8 cellular contexts compared by ENCODE assay signal in genomic region chr9:101028346-101029299, GRCh38. TPM values are rescaled to one million over a fixed set of nuclear protein-coding genes. Genes with fewer than 3 reads are reported as not detected.
DNase-seq lines count a peak whose midpoint lies in the region; ATAC-seq and TF ChIP-seq lines count a peak whose summit lies in the region.

PLPPR1 (plus strand) TSS chr9:101028727.

- no peak within 1 kb of the TSS for H2AK5ac ChIP-seq in IMR-90 (ENCODE audit: low read depth, low read length)

- peak within 1 kb of the TSS; percentile 94 for H3K4me3 Mint-ChIP-seq in neural progenitor cell

- no peak within 1 kb of the TSS for H3K56ac ChIP-seq in IMR-90 (ENCODE audit: extremely low read depth, insufficient read depth, low read length)

- H3K27me3 ChIP-seq in IMR-90 (ENCODE audit: control insufficient read depth, insufficient read depth, low read length): peaks cover 11% of the 10 kb centered on the region; the same call in 1 of the 2 replicates
- H3K27me3 ChIP-seq in neural progenitor cell: peaks cover 76% of the 10 kb centered on the region

- no peak for TF ChIP-seq POLR2A in IMR-90 (IDR thresholded peaks at IDR 0.05; ENCODE audit: low read depth, low read length)

- no peak within 1 kb of the TSS for H2AK9ac ChIP-seq in IMR-90 (replicated peaks; ENCODE audit: low read depth, low read length, poor library complexity)

- CTCF ChIA-PET in IMR-90 (lab: Yijun Ruan, JAX): no interaction called here

- intact Hi-C loops in IMR-90 (cut with micrococcal nuclease): no loop called here

- DNase-seq in AG20443 (ENCODE audit: low spot score) (peak; percentile 77), IMR-90 (peak; percentile 3), SK-N-DZ (ENCODE audit: low spot score) (peak; percentile 86), fibroblast of villous mesenchyme (ENCODE audit: low read depth) (peak; percentile 2), neural progenitor cell (ENCODE audit: low spot score) (peak; percentile 95)
- no peak for DNase-seq in activated CD8-positive, alpha-beta memory T cell treated with anti-CD3 and anti-CD28 coated beads, Interleukin-2, amount 50 U/mL, for 48 hours

- H3K4me2 ChIP-seq in IMR-90 (ENCODE audit: low read depth, low read length): peak within 1 kb of the TSS; percentile 85
- H3K4me2 ChIP-seq in neural progenitor cell: peak within 1 kb of the TSS; percentile 95

- no peak within 1 kb of the TSS for H3K18ac ChIP-seq in IMR-90 (ENCODE audit: low read depth, low read length)

- no peak for TF ChIP-seq CTCF in IMR-90 (conservative IDR thresholded peaks at IDR 0.05; ENCODE audit: low read depth, low read length)
- TF ChIP-seq CTCF in fibroblast of villous mesenchyme (IDR thresholded peaks at IDR 0.05; ENCODE audit: insufficient read depth, low read depth, low read length): no peak
- TF ChIP-seq CTCF in neural progenitor cell (IDR thresholded peaks at IDR 0.05): peak; percentile 0

- H3K4me3 ChIP-seq in IMR-90 (ENCODE audit: insufficient read depth, low read depth, low read length) (peak within 1 kb of the TSS; percentile 56), fibroblast of villous mesenchyme (ENCODE audit: low read depth, low read length) (peak within 1 kb of the TSS; percentile 43), neural progenitor cell (peak within 1 kb of the TSS; percentile 80)

- ATAC-seq in IMR-90 (ENCODE audit: low read depth): peak; percentile 89
- no peak for ATAC-seq in GM18520 (IDR thresholded peaks at IDR 0.05; ENCODE audit: unreplicated experiment)
- no peak for ATAC-seq in HG02623 (IDR thresholded peaks at IDR 0.05; ENCODE audit: unreplicated experiment)

- no peak within 1 kb of the TSS for H3K4ac ChIP-seq in IMR-90 (ENCODE audit: low read depth, low read length)

- no peak within 1 kb of the TSS for H4K5ac ChIP-seq in IMR-90 (ENCODE audit: low read depth, low read length)

- no peaks in the 10 kb centered on the region for H3K9me3 Mint-ChIP-seq in neural progenitor cell

- no peak within 1 kb of the TSS for H2BK20ac ChIP-seq in IMR-90 (ENCODE audit: low read depth, low read length)

- H2AFZ ChIP-seq in IMR-90 (replicated peaks; ENCODE audit: low read length, poor library complexity) (peak within 1 kb of the TSS; percentile 82), neural progenitor cell (replicated peaks) (peak within 1 kb of the TSS; percentile 91)

- BruUV-seq in IMR-90 (replicated peaks; lab: Mats Ljungman, UMichigan): no TSS peak

- H3K36me3 ChIP-seq in IMR-90 (ENCODE audit: control insufficient read depth, insufficient read depth, low read length): no peaks in the 10 kb centered on the region
- H3K36me3 ChIP-seq in neural progenitor cell: no peaks in the 10 kb centered on the region

- in situ Hi-C loops in IMR-90 (cut with MboI; ENCODE audit: low sequenced_read_pairs): no loop called here

- no peak within 1 kb of the TSS for H3K14ac ChIP-seq in IMR-90 (replicated peaks; ENCODE audit: low read depth, low read length)

- peaks cover 19% of the 10 kb centered on the region for H3K27me3 Mint-ChIP-seq in neural progenitor cell (ENCODE audit: insufficient read depth, low read depth)

- no peak for TF ChIP-seq RAD21 in IMR-90 (IDR thresholded peaks at IDR 0.05; ENCODE audit: low read length)

- H3K27ac ChIP-seq in IMR-90 (ENCODE audit: insufficient read depth, low read length): no peak within 1 kb of the TSS
- no peak within 1 kb of the TSS for H3K27ac ChIP-seq in neural progenitor cell

- H3K9me1 ChIP-seq in IMR-90 (ENCODE audit: insufficient read depth, low read length): no peaks in the 10 kb centered on the region

- H3K4me1 Mint-ChIP-seq in neural progenitor cell: peaks cover 36% of the 10 kb centered on the region

- dilution Hi-C loops in IMR-90 (cut with HindIII; ENCODE audit: low sequenced_read_pairs, unreplicated experiment): no loop called here

- no peak within 1 kb of the TSS for H4K8ac ChIP-seq in IMR-90 (ENCODE audit: low read depth in 2 of 2, low read length in 2 of 2)

- H3K9ac ChIP-seq in IMR-90 (ENCODE audit: low read depth, low read length) (no peak within 1 kb of the TSS), neural progenitor cell (no peak within 1 kb of the TSS)

- no peak within 1 kb of the TSS for H2BK5ac ChIP-seq in IMR-90 (ENCODE audit: low read depth, low read length, poor library complexity, severe bottlenecking)

- peaks cover 23% of the 10 kb centered on the region for H3F3A ChIP-seq in neural progenitor cell (ENCODE audit: low read depth)

- POLR2A ChIA-PET in IMR-90 (lab: Charles Lee; ENCODE audit: unreplicated experiment): no interaction called here

- H2BK120ac ChIP-seq in IMR-90 (ENCODE audit: low read depth, low read length): no peak within 1 kb of the TSS

- no peak within 1 kb of the TSS for H4K91ac ChIP-seq in IMR-90 (ENCODE audit: insufficient read depth, low read depth, low read length)

- H3K79me1 ChIP-seq in IMR-90 (ENCODE audit: low read depth in 1 of 2, low read length in 2 of 2): no peaks in the 10 kb centered on the region

- H3K23ac ChIP-seq in IMR-90 (ENCODE audit: low read depth, low read length): no peak within 1 kb of the TSS

- no peak within 1 kb of the TSS for H2BK15ac ChIP-seq in IMR-90 (ENCODE audit: low read depth, low read length)

- H3K9me3 ChIP-seq in IMR-90 (ENCODE audit: control insufficient read depth, insufficient read depth, low read length) (no peaks in the 10 kb centered on the region), neural progenitor cell (ENCODE audit: low read depth) (no peaks in the 10 kb centered on the region)

- H4K20me1 ChIP-seq in IMR-90 (ENCODE audit: insufficient read depth, low read length): no peaks in the 10 kb centered on the region
- no peaks in the 10 kb centered on the region for H4K20me1 ChIP-seq in neural progenitor cell (ENCODE audit: low read depth)

- H3K79me2 ChIP-seq in neural progenitor cell (ENCODE audit: low read depth): no peaks in the 10 kb centered on the region

- WGBS in IMR-90 (ENCODE audit: extremely low coverage in 2 of 2, insufficient read length in 1 of 2), 2 experiments: 4% methylated on average over 24 of the region's 89 CpGs; no CpG with 5 or more reads in 1 of the 2 experiments

- H3K4me1 ChIP-seq in IMR-90 (ENCODE audit: control insufficient read depth, insufficient read depth, low read length) (no peaks in the 10 kb centered on the region), neural progenitor cell (peaks cover 24% of the 10 kb centered on the region)

- no peaks in the 10 kb centered on the region for H3K36me3 Mint-ChIP-seq in neural progenitor cell

- H3K27ac Mint-ChIP-seq in neural progenitor cell: peak within 1 kb of the TSS; percentile 57

TF ChIP-seq in IMR-90, 13 proteins besides CTCF, POLR2A, EP300 and RAD21:
- TF ChIP-seq CEBPB (IDR thresholded peaks at IDR 0.05; ENCODE audit: low read depth, low read length): no peak
- no peak for TF ChIP-seq SMC3 (IDR thresholded peaks at IDR 0.05; ENCODE audit: low read depth, low read length)
- no peak for TF ChIP-seq FOS (IDR thresholded peaks at IDR 0.05; ENCODE audit: low read depth, low read length)
- no peak for TF ChIP-seq ELK1 (IDR thresholded peaks at IDR 0.05; ENCODE audit: borderline replicate concordance, low read depth, low read length)
- no peak for TF ChIP-seq MAFK (IDR thresholded peaks at IDR 0.05; ENCODE audit: low read depth, low read length)
- TF ChIP-seq RCOR1 (IDR thresholded peaks at IDR 0.05; ENCODE audit: insufficient replicate concordance, low read length): no peak
- TF ChIP-seq MXI1 (IDR thresholded peaks at IDR 0.05; ENCODE audit: borderline replicate concordance, low read depth, low read length): no peak
- TF ChIP-seq BHLHE40 (IDR thresholded peaks at IDR 0.05; ENCODE audit: low read depth, low read length): no peak
- no peak for TF ChIP-seq USF2 (IDR thresholded peaks at IDR 0.05; ENCODE audit: low read depth, low read length)
- TF ChIP-seq RFX5 (IDR thresholded peaks at IDR 0.05; ENCODE audit: low read depth, low read length): no peak
- TF ChIP-seq NFE2L2 (IDR thresholded peaks at IDR 0.05; ENCODE audit: low read depth, low read length): no peak
- no peak for TF ChIP-seq CHD1 (IDR thresholded peaks at IDR 0.05; ENCODE audit: low read depth, low read length)
- no peak for TF ChIP-seq MAZ (IDR thresholded peaks at IDR 0.05; ENCODE audit: borderline replicate concordance, low read depth, low read length)

RNA-seq across cellular contexts. Expression of gene PLPPR1, which starts in this region (rescaled TPM):
- total RNA-seq in IMR-90 (2012; rRNA removed) (not detected in 2 replicates), fibroblast of villous mesenchyme (not detected in 2 replicates), neural progenitor cell (ENCODE audit: low replicate concordance) (1.2 and 3.2 TPM in 2 replicates)
- polyA plus RNA-seq in IMR-90 (2012; rRNA removed): not detected in 2 replicates
- polyA plus RNA-seq in IMR-90 (2012; cell fraction: cytosol; rRNA removed): not detected in 2 replicates
- polyA plus RNA-seq in IMR-90 (2012; cell fraction: nucleus; rRNA removed; ENCODE audit: low replicate concordance): not detected in 2 replicates
- 1.2 and 1.5 TPM in 2 replicates for polyA plus RNA-seq in SK-N-DZ (2014; cell fraction: cytosol; rRNA removed)
- polyA plus RNA-seq in SK-N-DZ (2014; cell fraction: nucleus; rRNA removed): 0.35 and 1.7 TPM in 2 replicates

Comparison
In these comparisons a context has a peak if more than half of its experiments do, and no peak if none do; other contexts are left out.
1. Peak in DNase-seq, ATAC-seq, H3K4me3 ChIP-seq and H3K4me2 ChIP-seq in IMR-90; RNA of the gene not detected or under 1 TPM.
2. Peak in DNase-seq and H3K4me3 ChIP-seq in fibroblast of villous mesenchyme; RNA of the gene not detected or under 1 TPM.